Comparison of ENCODE assay signal across 19 cellular contexts in the genomic region with DNA sequence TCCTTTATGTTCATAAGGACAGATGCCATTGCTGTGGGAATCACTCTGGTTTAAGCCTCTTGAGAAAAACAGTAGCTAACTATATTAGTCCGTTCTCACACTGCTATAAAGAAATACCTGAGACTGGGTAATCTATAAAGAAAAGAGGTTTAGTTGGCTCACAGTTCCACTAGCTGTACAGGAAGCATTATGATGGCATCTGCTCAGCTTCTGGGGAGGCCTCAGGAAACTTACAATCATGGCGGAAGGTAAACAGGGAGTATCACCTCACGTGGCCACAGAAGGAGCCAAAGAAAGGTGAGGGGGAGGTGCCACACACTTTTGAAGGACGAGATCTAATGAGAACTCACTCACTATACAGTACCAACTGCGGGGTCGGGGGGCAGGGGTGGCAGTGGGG. TPM values are rescaled to one million over a fixed set of nuclear protein-coding genes. Genes with fewer than 3 reads are reported as not detected.
DNase-seq lines count a peak whose midpoint lies in the region; ATAC-seq, FAIRE-seq and TF ChIP-seq lines count a peak whose summit lies in the region.
"Had no signal": no experiment of that assay in that cellular context is flagged by ENCODE, and none has a peak within 500 bp of the region (broad histone marks: within the 10 kb centered on the region; RNA-seq: fewer than 3 reads in every experiment).

No MANE protein-coding gene starts in this region.

- H3K9me3 ChIP-seq in A549: peaks cover 6% of the 10 kb centered on the region; the same call in 1 of the 3 replicates
- no peaks in the 10 kb centered on the region for H3K9me3 ChIP-seq in GM23248 (ENCODE audit: low read depth)
- no peaks in the 10 kb centered on the region; the same call in 1 of the 2 replicates for H3K9me3 ChIP-seq in SK-N-MC (ENCODE audit: low read depth, low read length)
- no peaks in the 10 kb centered on the region for H3K9me3 ChIP-seq in esophagus muscularis mucosa
- no peaks in the 10 kb centered on the region for H3K9me3 ChIP-seq in tibial artery
- H3K9me3 ChIP-seq in upper lobe of left lung: no peaks in the 10 kb centered on the region
- H3K9me3 ChIP-seq: Caco-2, HAP-1 had no signal

- H3K9me2 ChIP-seq in GM23248 (ENCODE audit: insufficient read depth): no peaks in the 10 kb centered on the region

- TF ChIP-seq CTCF in A549 (IDR thresholded peaks at IDR 0.05) (no peak), esophagus muscularis mucosa (IDR thresholded peaks at IDR 0.05) (no peak), tibial artery (IDR thresholded peaks at IDR 0.05) (no peak), nephron progenitor cell (IDR thresholded peaks at IDR 0.05) (no peak), upper lobe of left lung (IDR thresholded peaks at IDR 0.05) (no peak)

- peaks cover 20% of the 10 kb centered on the region for H3K79me2 ChIP-seq in GM23248 (ENCODE audit: insufficient read depth)

- in situ Hi-C loops in GM23248 (cut with MboI): no loop called here

- H4K20me1 ChIP-seq in GM23248 (ENCODE audit: insufficient read depth): no peaks in the 10 kb centered on the region

- H3K9ac ChIP-seq in GM23248 (no peak overlapping the region), SK-N-MC (ENCODE audit: insufficient read length) (no peak overlapping the region)

- H3K9me3 Mint-ChIP-seq in stimulated activated naive CD8-positive, alpha-beta T cell treated with anti-CD3 and anti-CD28 coated beads, Interleukin-15, amount 100 ng/mL, for 72 hours: no peaks in the 10 kb centered on the region
- peaks cover 7% of the 10 kb centered on the region for H3K9me3 Mint-ChIP-seq in nephron progenitor cell
- H3K9me3 Mint-ChIP-seq: CD8-positive, alpha-beta T cell; HFFc6 had no signal

- H3K36me3 ChIP-seq in GM23248 (ENCODE audit: low read depth) (0 out of 2 replicates have a peak, but pooled peaks cover 9% of the 10 kb centered on the region), SK-N-MC (ENCODE audit: insufficient read depth, low read length) (peaks cover 10% of the 10 kb centered on the region), esophagus muscularis mucosa (no peaks in the 10 kb centered on the region), tibial artery (no peaks in the 10 kb centered on the region), upper lobe of left lung (no peaks in the 10 kb centered on the region)
- H3K36me3 ChIP-seq: HAP-1 had no signal

- TF ChIP-seq RAD21 in A549 (conservative IDR thresholded peaks at IDR 0.05 in 1 of 2, IDR thresholded peaks at IDR 0.05 in 1 of 2): no peak

- ATAC-seq in A549: no peak
- no peak for ATAC-seq in stimulated activated naive CD8-positive, alpha-beta T cell treated with anti-CD3 and anti-CD28 coated beads, Interleukin-15, amount 100 ng/mL, for 72 hours
- ATAC-seq in upper lobe of left lung (ENCODE audit: low FRiP score in 2 of 2): no peak
- ATAC-seq: CD8-positive, alpha-beta T cell; HepG2 had no signal

- no peak overlapping the region for H3K4me2 ChIP-seq in A549
- H3K4me2 ChIP-seq in GM23248 (ENCODE audit: unreplicated experiment): no peak overlapping the region

- H3K4me1 ChIP-seq in A549 (peaks cover 57% of the 10 kb centered on the region), GM23248 (ENCODE audit: insufficient read depth) (peaks cover 27% of the 10 kb centered on the region), esophagus muscularis mucosa (peaks cover 19 to 55% (median 35%) of the 10 kb centered on the region in 4 donors), tibial artery (peaks cover 0 to 56% (median 21%) of the 10 kb centered on the region in 4 donors), upper lobe of left lung (peaks cover 4 to 19% (median 10%) of the 10 kb centered on the region in 4 donors)

- no peak for TF ChIP-seq EP300 in A549 (IDR thresholded peaks at IDR 0.05)
- TF ChIP-seq EP300 in esophagus muscularis mucosa (IDR thresholded peaks at IDR 0.05): no peak
- TF ChIP-seq EP300 in upper lobe of left lung (IDR thresholded peaks at IDR 0.05): no peak

- WGBS in A549 (ENCODE audit: missing lambda C conversion rate): 87% methylated on average over 6 of the region's 6 CpGs
- 91% methylated on average over 6 of the region's 6 CpGs for WGBS in GM23248 (ENCODE audit: low coverage in 1 of 2, low lambda C conversion rate in 2 of 2, missing lambda C conversion rate in 2 of 2), 2 experiments
- 95% methylated on average over 6 of the region's 6 CpGs for WGBS in esophagus muscularis mucosa
- 82 to 88% methylated on average over 6 of the region's 6 CpGs for WGBS in upper lobe of left lung, 2 donors

- intact Hi-C loops in esophagus muscularis mucosa (cut with DNase I) (loop anchor here (5.0 kb wide), 1 partner anchor 49 kb away; no protein-coding TSS in a partner anchor), tibial artery (cut with DNase I; ENCODE audit: low total_unique reads) (no loop called here)

- H3K4me3 Mint-ChIP-seq in stimulated activated naive CD8-positive, alpha-beta T cell treated with anti-CD3 and anti-CD28 coated beads, Interleukin-15, amount 100 ng/mL, for 72 hours: no peak overlapping the region
- no peak overlapping the region for H3K4me3 Mint-ChIP-seq in nephron progenitor cell
- H3K4me3 Mint-ChIP-seq: CD14-positive monocyte; CD8-positive, alpha-beta T cell; HFFc6 had no signal

- no peaks in the 10 kb centered on the region for H3K36me3 Mint-ChIP-seq in nephron progenitor cell (ENCODE audit: low read depth)
- H3K36me3 Mint-ChIP-seq: CD8-positive, alpha-beta T cell had no signal

- DNase-seq in A549 (ENCODE audit: low read depth in 1 of 2, low spot score in 1 of 2) (no peak), GM23248 (no peak), SK-N-MC (ENCODE audit: low read depth, low spot score) (no peak), esophagus muscularis mucosa (ENCODE audit: extremely low spot score) (no peak), tibial artery (no peak), nephron progenitor cell (no peak), upper lobe of left lung (no peak)
- no peak for DNase-seq in stimulated activated naive CD8-positive, alpha-beta T cell treated with anti-CD3 and anti-CD28 coated beads, Interleukin-15, amount 100 ng/mL, for 72 hours
- DNase-seq: Caco-2; CD8-positive, alpha-beta T cell; DMS53; GF-D8; HFFc6 had no signal

- no peak overlapping the region for H2AFZ ChIP-seq in GM23248

- H3K27me3 ChIP-seq in GM23248 (replicated peaks; ENCODE audit: insufficient read depth) (no peaks in the 10 kb centered on the region), esophagus muscularis mucosa (no peaks in the 10 kb centered on the region), tibial artery (no peaks in the 10 kb centered on the region), upper lobe of left lung (no peaks in the 10 kb centered on the region)

- H3F3A ChIP-seq in GM23248 (ENCODE audit: insufficient read depth): peaks cover 41% of the 10 kb centered on the region

- no peak overlapping the region for H3K27ac Mint-ChIP-seq in stimulated activated naive CD8-positive, alpha-beta T cell treated with anti-CD3 and anti-CD28 coated beads, Interleukin-15, amount 100 ng/mL, for 72 hours
- H3K27ac Mint-ChIP-seq in nephron progenitor cell: no peak overlapping the region
- H3K27ac Mint-ChIP-seq: CD14-positive monocyte; CD8-positive, alpha-beta T cell; HFFc6 had no signal

- CTCF ChIA-PET in A549 (lab: Yijun Ruan, JAX): interaction anchor here (0.8 to 9.8 kb wide), 5 partner anchors 10 to 238 kb away, joined by 3 to 54 read pairs (median 3); partner anchors contain the start of gene CAV1

- FAIRE-seq in A549 (lab: Jason Lieb, UNC): no peak
- FAIRE-seq: GM19239, H1, HepG2, HTR-8/SVneo had no signal

- POLR2A ChIA-PET in A549 (lab: Yijun Ruan, JAX): no interaction called here

- peaks cover 60% of the 10 kb centered on the region for H3K27me3 Mint-ChIP-seq in stimulated activated naive CD8-positive, alpha-beta T cell treated with anti-CD3 and anti-CD28 coated beads, Interleukin-15, amount 100 ng/mL, for 72 hours
- H3K27me3 Mint-ChIP-seq in nephron progenitor cell (ENCODE audit: low read depth, poor library complexity): peaks cover 55% of the 10 kb centered on the region

- H3K4me3 ChIP-seq in A549: no peak overlapping the region
- no peak overlapping the region for H3K4me3 ChIP-seq in GM23248
- no peak overlapping the region for H3K4me3 ChIP-seq in SK-N-MC
- H3K4me3 ChIP-seq in esophagus muscularis mucosa: no peak overlapping the region
- H3K4me3 ChIP-seq in tibial artery: no peak overlapping the region
- H3K4me3 ChIP-seq in upper lobe of left lung: no peak overlapping the region
- H3K4me3 ChIP-seq: HAP-1 had no signal

- TF ChIP-seq POLR2A in A549 (IDR thresholded peaks at IDR 0.05; ENCODE audit: low read length) (no peak), esophagus muscularis mucosa (IDR thresholded peaks at IDR 0.05; ENCODE audit: low read depth) (no peak), upper lobe of left lung (IDR thresholded peaks at IDR 0.05) (no peak)

- H3K4me1 Mint-ChIP-seq in stimulated activated naive CD8-positive, alpha-beta T cell treated with anti-CD3 and anti-CD28 coated beads, Interleukin-15, amount 100 ng/mL, for 72 hours: peaks cover 21% of the 10 kb centered on the region
- H3K4me1 Mint-ChIP-seq in nephron progenitor cell: peaks cover 10% of the 10 kb centered on the region

- H3K27ac ChIP-seq in A549 (peak overlapping the region; percentile 75 to 78), GM23248 (peak overlapping the region; percentile 70; the same call in 1 of the 2 replicates), SK-N-MC (0 out of 2 replicates have a peak overlapping the region, but pooled peaks have one; percentile 76), esophagus muscularis mucosa (replicated peaks in 1 of 4) (peak overlapping the region in 3 of 4 donors; percentile 1 to 16 (median 1)), tibial artery (peak overlapping the region in 1 of 2 donors; percentile 98), upper lobe of left lung (no peak overlapping the region)

RNA-seq across cellular contexts. Expression of gene CAV2, which starts 2.9 kb away (rescaled TPM):
- polyA plus RNA-seq in A549 (2011; rRNA removed) (257 and 296 TPM in 2 replicates), A549 (2017; fragmentation: RNase III; extraction: RNeasy Plus Mini Kit Qiagen cat#74134 plus additional on column Dnase treatment) (142 to 159 TPM (median 156 TPM) in 3 replicates), GM23248 (2016; fragmentation: Nextera tagmentation; extraction: Ambion mirVana) (344 and 358 TPM in 2 replicates)
- 161 and 178 TPM in 2 replicates for polyA plus RNA-seq in A549 (2012; cell fraction: cytosol; rRNA removed)
- polyA plus RNA-seq in A549 (2012; cell fraction: nucleus; rRNA removed): 64.3 and 90.5 TPM in 2 replicates
- 179 and 187 TPM in 2 replicates for polyA minus RNA-seq in A549 (2011; rRNA and poly(A)+ RNA removed)
- 251 and 283 TPM in 2 replicates for total RNA-seq in GM23248 (2014; rRNA removed; shearing (Covaris generic))
- total RNA-seq in esophagus muscularis mucosa (100 to 1,000 TPM; 125 to 148 (median 129) TPM), upper lobe of left lung (100 to 1,000 TPM in 5 of 6 donors, 10 to 100 TPM in 1; 56.6 to 385 (median 183) TPM)
- total RNA-seq: CD8-positive, alpha-beta T cell had no signal

RNA-seq across cellular contexts. Expression of gene CAV1, which starts 28.2 kb away (rescaled TPM):
- polyA plus RNA-seq in A549 (2011; rRNA removed): 365 and 529 TPM in 2 replicates
- 589 and 611 TPM in 2 replicates for polyA plus RNA-seq in A549 (2012; cell fraction: cytosol; rRNA removed)
- polyA plus RNA-seq in A549 (2012; cell fraction: nucleus; rRNA removed): 290 and 502 TPM in 2 replicates
- 493 to 547 TPM (median 530 TPM) in 3 replicates for polyA plus RNA-seq in A549 (2017; fragmentation: RNase III; extraction: RNeasy Plus Mini Kit Qiagen cat#74134 plus additional on column Dnase treatment)
- polyA minus RNA-seq in A549 (2011; rRNA and poly(A)+ RNA removed): 537 and 542 TPM in 2 replicates
- 1,062 and 1,092 TPM in 2 replicates for total RNA-seq in GM23248 (2014; rRNA removed; shearing (Covaris generic))
- 1,736 and 1,789 TPM in 2 replicates for polyA plus RNA-seq in GM23248 (2016; fragmentation: Nextera tagmentation; extraction: Ambion mirVana)
- total RNA-seq in esophagus muscularis mucosa: 100 to 1,000 TPM; 434 to 638 (median 591) TPM
- total RNA-seq in upper lobe of left lung: 100 to 1,000 TPM; 207 to 951 (median 552) TPM
- total RNA-seq: CD8-positive, alpha-beta T cell; HepG2 had no signal
- polyA plus RNA-seq: CD14-positive monocyte had no signal

Comparison
In these comparisons a context has a peak if more than half of its experiments do, and no peak if none do; other contexts are left out.
1. H3K27ac ChIP-seq: peak in A549 (2 of 2), GM23248 (single experiment), SK-N-MC (single experiment) and esophagus muscularis mucosa (3 of 4); none in upper lobe of left lung (0 of 4).